1 cellular context compared by ENCODE assay signal in genomic region chr1:53238197-53239155, GRCh38.
TF ChIP-seq lines count a peak whose summit lies in the region.

MAGOH (minus strand) TSS chr1:53238518; CDS start chr1:53238448, 70 bp downstream.

TF ChIP-seq in WTC11, 78 proteins besides CTCF, POLR2A, EP300 and RAD21 (continued from another document and continues in another):
- TF ChIP-seq, protein P1, sequence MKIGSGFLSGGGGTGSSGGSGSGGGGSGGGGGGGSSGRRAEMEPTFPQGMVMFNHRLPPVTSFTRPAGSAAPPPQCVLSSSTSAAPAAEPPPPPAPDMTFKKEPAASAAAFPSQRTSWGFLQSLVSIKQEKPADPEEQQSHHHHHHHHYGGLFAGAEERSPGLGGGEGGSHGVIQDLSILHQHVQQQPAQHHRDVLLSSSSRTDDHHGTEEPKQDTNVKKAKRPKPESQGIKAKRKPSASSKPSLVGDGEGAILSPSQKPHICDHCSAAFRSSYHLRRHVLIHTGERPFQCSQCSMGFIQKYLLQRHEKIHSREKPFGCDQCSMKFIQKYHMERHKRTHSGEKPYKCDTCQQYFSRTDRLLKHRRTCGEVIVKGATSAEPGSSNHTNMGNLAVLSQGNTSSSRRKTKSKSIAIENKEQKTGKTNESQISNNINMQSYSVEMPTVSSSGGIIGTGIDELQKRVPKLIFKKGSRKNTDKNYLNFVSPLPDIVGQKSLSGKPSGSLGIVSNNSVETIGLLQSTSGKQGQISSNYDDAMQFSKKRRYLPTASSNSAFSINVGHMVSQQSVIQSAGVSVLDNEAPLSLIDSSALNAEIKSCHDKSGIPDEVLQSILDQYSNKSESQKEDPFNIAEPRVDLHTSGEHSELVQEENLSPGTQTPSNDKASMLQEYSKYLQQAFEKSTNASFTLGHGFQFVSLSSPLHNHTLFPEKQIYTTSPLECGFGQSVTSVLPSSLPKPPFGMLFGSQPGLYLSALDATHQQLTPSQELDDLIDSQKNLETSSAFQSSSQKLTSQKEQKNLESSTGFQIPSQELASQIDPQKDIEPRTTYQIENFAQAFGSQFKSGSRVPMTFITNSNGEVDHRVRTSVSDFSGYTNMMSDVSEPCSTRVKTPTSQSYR (CRISPR knock-in tag; IDR thresholded peaks at IDR 0.05), result no peak; the same call in 1 of the 2 replicates
- TF ChIP-seq HMGXB4 (CRISPR knock-in tag; IDR thresholded peaks at IDR 0.05) (peak; percentile 45; the same call in 1 of the 2 replicates), TEAD1 (CRISPR knock-in tag; IDR thresholded peaks at IDR 0.05) (peak; percentile 12; the same call in 1 of the 2 replicates), MXD4 (CRISPR knock-in tag; IDR thresholded peaks at IDR 0.05; ENCODE audit: borderline replicate concordance) (no peak), TEAD4 (CRISPR knock-in tag; IDR thresholded peaks at IDR 0.05) (no peak), CREB1 (CRISPR knock-in tag; IDR thresholded peaks at IDR 0.05) (peak; percentile 94), OVOL2 (CRISPR knock-in tag; IDR thresholded peaks at IDR 0.05; ENCODE audit: borderline replicate concordance) (no peak), SMAD3 (CRISPR knock-in tag; IDR thresholded peaks at IDR 0.05; ENCODE audit: borderline replicate concordance) (no peak), NR1H2 (CRISPR knock-in tag; IDR thresholded peaks at IDR 0.05) (no peak), GRHL2 (CRISPR knock-in tag; IDR thresholded peaks at IDR 0.05; ENCODE audit: insufficient replicate concordance, severe bottlenecking) (no peak), FOXK1 (CRISPR knock-in tag; IDR thresholded peaks at IDR 0.05) (peak; percentile 99), ZNF423 (CRISPR knock-in tag; IDR thresholded peaks at IDR 0.05) (no peak), ZNF263 (CRISPR knock-in tag; IDR thresholded peaks at IDR 0.05; ENCODE audit: low read depth) (no peak), SOX15 (CRISPR knock-in tag; IDR thresholded peaks at IDR 0.05) (no peak), ZBTB43 (CRISPR knock-in tag; IDR thresholded peaks at IDR 0.05) (0 out of 2 replicates have a peak, but pooled peaks have one; percentile 29), MYBL2 (CRISPR knock-in tag; IDR thresholded peaks at IDR 0.05) (no peak; the same call in 1 of the 2 replicates), ARID4B (CRISPR knock-in tag; IDR thresholded peaks at IDR 0.05; ENCODE audit: borderline replicate concordance) (peak; percentile 84; the same call in 1 of the 2 replicates), ELF4 (CRISPR knock-in tag; IDR thresholded peaks at IDR 0.05; ENCODE audit: low read depth) (no peak), ZNF232 (CRISPR knock-in tag; IDR thresholded peaks at IDR 0.05) (no peak), RELA (CRISPR knock-in tag; IDR thresholded peaks at IDR 0.05; ENCODE audit: borderline replicate concordance) (0 out of 2 replicates have a peak, but pooled peaks have one; percentile 28), NFE2L1 (CRISPR knock-in tag; IDR thresholded peaks at IDR 0.05) (no peak; the same call in 1 of the 2 replicates), SMAD4 (CRISPR knock-in tag; IDR thresholded peaks at IDR 0.05) (no peak), E2F5 (CRISPR knock-in tag; IDR thresholded peaks at IDR 0.05) (peak; percentile 65), ZNF317 (CRISPR knock-in tag; IDR thresholded peaks at IDR 0.05; ENCODE audit: borderline replicate concordance, low read depth) (no peak), ZNF138 (CRISPR knock-in tag; conservative IDR thresholded peaks at IDR 0.05) (no peak), TP53 (CRISPR knock-in tag; IDR thresholded peaks at IDR 0.05) (no peak), CREM (CRISPR knock-in tag; IDR thresholded peaks at IDR 0.05) (peak; percentile 100), SP1 (CRISPR knock-in tag; conservative IDR thresholded peaks at IDR 0.05) (peak; percentile 95), ZNF121 (CRISPR knock-in tag; IDR thresholded peaks at IDR 0.05) (no peak), CBFB (CRISPR knock-in tag; IDR thresholded peaks at IDR 0.05; ENCODE audit: low read depth) (no peak), FOXP1 (CRISPR knock-in tag; IDR thresholded peaks at IDR 0.05; ENCODE audit: borderline replicate concordance) (peak; percentile 72; the same call in 1 of the 2 replicates), JUN (CRISPR knock-in tag; IDR thresholded peaks at IDR 0.05) (no peak), KAT7 (CRISPR knock-in tag; IDR thresholded peaks at IDR 0.05; ENCODE audit: borderline replicate concordance) (0 out of 2 replicates have a peak, but pooled peaks have one; percentile 34)
- TF ChIP-seq, protein P2, sequence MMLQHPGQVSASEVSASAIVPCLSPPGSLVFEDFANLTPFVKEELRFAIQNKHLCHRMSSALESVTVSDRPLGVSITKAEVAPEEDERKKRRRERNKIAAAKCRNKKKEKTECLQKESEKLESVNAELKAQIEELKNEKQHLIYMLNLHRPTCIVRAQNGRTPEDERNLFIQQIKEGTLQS (CRISPR knock-in tag; conservative IDR thresholded peaks at IDR 0.05), result no peak
- TF ChIP-seq, protein P3, sequence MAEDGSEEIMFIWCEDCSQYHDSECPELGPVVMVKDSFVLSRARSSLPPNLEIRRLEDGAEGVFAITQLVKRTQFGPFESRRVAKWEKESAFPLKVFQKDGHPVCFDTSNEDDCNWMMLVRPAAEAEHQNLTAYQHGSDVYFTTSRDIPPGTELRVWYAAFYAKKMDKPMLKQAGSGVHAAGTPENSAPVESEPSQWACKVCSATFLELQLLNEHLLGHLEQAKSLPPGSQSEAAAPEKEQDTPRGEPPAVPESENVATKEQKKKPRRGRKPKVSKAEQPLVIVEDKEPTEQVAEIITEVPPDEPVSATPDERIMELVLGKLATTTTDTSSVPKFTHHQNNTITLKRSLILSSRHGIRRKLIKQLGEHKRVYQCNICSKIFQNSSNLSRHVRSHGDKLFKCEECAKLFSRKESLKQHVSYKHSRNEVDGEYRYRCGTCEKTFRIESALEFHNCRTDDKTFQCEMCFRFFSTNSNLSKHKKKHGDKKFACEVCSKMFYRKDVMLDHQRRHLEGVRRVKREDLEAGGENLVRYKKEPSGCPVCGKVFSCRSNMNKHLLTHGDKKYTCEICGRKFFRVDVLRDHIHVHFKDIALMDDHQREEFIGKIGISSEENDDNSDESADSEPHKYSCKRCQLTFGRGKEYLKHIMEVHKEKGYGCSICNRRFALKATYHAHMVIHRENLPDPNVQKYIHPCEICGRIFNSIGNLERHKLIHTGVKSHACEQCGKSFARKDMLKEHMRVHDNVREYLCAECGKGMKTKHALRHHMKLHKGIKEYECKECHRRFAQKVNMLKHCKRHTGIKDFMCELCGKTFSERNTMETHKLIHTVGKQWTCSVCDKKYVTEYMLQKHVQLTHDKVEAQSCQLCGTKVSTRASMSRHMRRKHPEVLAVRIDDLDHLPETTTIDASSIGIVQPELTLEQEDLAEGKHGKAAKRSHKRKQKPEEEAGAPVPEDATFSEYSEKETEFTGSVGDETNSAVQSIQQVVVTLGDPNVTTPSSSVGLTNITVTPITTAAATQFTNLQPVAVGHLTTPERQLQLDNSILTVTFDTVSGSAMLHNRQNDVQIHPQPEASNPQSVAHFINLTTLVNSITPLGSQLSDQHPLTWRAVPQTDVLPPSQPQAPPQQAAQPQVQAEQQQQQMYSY (CRISPR knock-in tag; IDR thresholded peaks at IDR 0.05), result no peak
- TF ChIP-seq, protein P4, sequence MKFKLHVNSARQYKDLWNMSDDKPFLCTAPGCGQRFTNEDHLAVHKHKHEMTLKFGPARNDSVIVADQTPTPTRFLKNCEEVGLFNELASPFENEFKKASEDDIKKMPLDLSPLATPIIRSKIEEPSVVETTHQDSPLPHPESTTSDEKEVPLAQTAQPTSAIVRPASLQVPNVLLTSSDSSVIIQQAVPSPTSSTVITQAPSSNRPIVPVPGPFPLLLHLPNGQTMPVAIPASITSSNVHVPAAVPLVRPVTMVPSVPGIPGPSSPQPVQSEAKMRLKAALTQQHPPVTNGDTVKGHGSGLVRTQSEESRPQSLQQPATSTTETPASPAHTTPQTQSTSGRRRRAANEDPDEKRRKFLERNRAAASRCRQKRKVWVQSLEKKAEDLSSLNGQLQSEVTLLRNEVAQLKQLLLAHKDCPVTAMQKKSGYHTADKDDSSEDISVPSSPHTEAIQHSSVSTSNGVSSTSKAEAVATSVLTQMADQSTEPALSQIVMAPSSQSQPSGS (CRISPR knock-in tag; IDR thresholded peaks at IDR 0.05; ENCODE audit: borderline replicate concordance, low read depth), result no peak
- TF ChIP-seq, protein P5, sequence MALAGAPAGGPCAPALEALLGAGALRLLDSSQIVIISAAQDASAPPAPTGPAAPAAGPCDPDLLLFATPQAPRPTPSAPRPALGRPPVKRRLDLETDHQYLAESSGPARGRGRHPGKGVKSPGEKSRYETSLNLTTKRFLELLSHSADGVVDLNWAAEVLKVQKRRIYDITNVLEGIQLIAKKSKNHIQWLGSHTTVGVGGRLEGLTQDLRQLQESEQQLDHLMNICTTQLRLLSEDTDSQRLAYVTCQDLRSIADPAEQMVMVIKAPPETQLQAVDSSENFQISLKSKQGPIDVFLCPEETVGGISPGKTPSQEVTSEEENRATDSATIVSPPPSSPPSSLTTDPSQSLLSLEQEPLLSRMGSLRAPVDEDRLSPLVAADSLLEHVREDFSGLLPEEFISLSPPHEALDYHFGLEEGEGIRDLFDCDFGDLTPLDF (CRISPR knock-in tag; IDR thresholded peaks at IDR 0.05), result no peak
- TF ChIP-seq, protein P6, sequence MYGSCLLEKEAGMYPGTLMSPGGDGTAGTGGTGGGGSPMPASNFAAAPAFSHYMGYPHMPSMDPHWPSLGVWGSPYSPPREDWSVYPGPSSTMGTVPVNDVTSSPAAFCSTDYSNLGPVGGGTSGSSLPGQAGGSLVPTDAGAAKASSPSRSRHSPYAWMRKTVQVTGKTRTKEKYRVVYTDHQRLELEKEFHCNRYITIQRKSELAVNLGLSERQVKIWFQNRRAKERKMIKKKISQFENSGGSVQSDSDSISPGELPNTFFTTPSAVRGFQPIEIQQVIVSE (CRISPR knock-in tag; IDR thresholded peaks at IDR 0.05; ENCODE audit: borderline replicate concordance), result no peak
